Comparison of ENCODE assay signal across 24 cellular contexts in the genomic region with DNA sequence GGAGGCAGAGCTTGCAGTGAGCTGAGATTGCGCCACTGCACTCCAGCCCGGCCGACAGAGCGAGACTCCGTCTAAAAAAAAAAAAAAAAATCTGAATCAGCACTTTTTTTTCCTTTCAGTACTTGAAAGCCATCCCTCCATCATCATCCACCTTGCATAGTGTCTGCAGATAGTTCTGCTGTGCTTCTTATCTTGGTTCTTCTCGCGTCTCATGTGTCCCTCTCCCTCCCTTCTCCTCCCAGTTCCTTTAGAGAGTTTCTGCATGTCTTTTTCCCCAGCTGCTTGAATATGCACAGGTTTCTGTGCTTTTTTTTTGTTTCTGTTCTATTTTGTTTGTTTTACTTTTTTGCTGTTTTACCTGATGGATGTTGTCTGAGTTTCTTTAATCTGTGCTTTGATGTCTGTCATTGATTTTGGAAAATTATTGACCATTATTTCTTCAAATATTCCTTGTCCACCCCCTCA. TPM values are rescaled to one million over a fixed set of nuclear protein-coding genes. Genes with fewer than 3 reads are reported as not detected.
DNase-seq lines count a peak whose midpoint lies in the region; ATAC-seq, FAIRE-seq and TF ChIP-seq lines count a peak whose summit lies in the region.
"Had no signal": no experiment of that assay in that cellular context is flagged by ENCODE, and none has a peak within 500 bp of the region (broad histone marks: within the 10 kb centered on the region; RNA-seq: fewer than 3 reads in every experiment).

No MANE protein-coding gene starts in this region.

- in situ Hi-C loops in ACHN (cut with HindIII; ENCODE audit: low pct_ligation_motif_present, low pct_unique_long_range_greater_than_20kb, low sequenced_read_pairs) (no loop called here), IMR-90 (cut with MboI; ENCODE audit: low sequenced_read_pairs) (no loop called here), K562 (cut with MboI) (no loop called here)

- TF ChIP-seq CTCF in A549 (IDR thresholded peaks at IDR 0.05) (no peak), IMR-90 (conservative IDR thresholded peaks at IDR 0.05; ENCODE audit: low read depth, low read length) (no peak), K562 (IDR thresholded peaks at IDR 0.05 in 2 of 3, conservative IDR thresholded peaks at IDR 0.05 in 1 of 3; ENCODE audit: insufficient read depth in 2 of 3, low read depth in 1 of 3, low read length in 3 of 3) (no peak)

- no peaks in the 10 kb centered on the region; the same call in 1 of the 2 replicates for H3K9me1 ChIP-seq in IMR-90 (ENCODE audit: insufficient read depth, low read length)
- H3K9me1 ChIP-seq in K562 (ENCODE audit: control insufficient read depth, insufficient read depth, low read length): no peaks in the 10 kb centered on the region

- H3K4ac ChIP-seq in IMR-90 (ENCODE audit: low read depth, low read length): no peak overlapping the region

- intact Hi-C loops in IMR-90 (cut with micrococcal nuclease): no loop called here
- intact Hi-C loops in K562 (cut with micrococcal nuclease): no loop called here

- CTCF ChIA-PET in A549 (lab: Yijun Ruan, JAX): interaction anchor here (1.1 to 1.6 kb wide), 4 partner anchors 12 to 419 kb away, joined by 3 to 5 read pairs (median 4); no protein-coding TSS in a partner anchor
- CTCF ChIA-PET in IMR-90 (lab: Yijun Ruan, JAX): interaction anchor here (0.6 to 1.7 kb wide), 2 partner anchors 92 to 96 kb away, joined by 3 to 4 read pairs; no protein-coding TSS in a partner anchor
- CTCF ChIA-PET in K562 (lab: Yijun Ruan, JAX; ENCODE audit: low intra/inter-chr PET ratio): no interaction called here

- H2BK15ac ChIP-seq in IMR-90 (ENCODE audit: low read depth, low read length): no peak overlapping the region

- H2BK5ac ChIP-seq in IMR-90 (ENCODE audit: low read depth, low read length, poor library complexity, severe bottlenecking): no peak overlapping the region

- no peak overlapping the region for H2AK9ac ChIP-seq in IMR-90 (replicated peaks; ENCODE audit: low read depth, low read length, poor library complexity)

- no peak overlapping the region for H4K91ac ChIP-seq in IMR-90 (ENCODE audit: insufficient read depth, low read depth, low read length)

- 36% methylated on average over 7 of the region's 7 CpGs for WGBS in A549 (ENCODE audit: missing lambda C conversion rate)
- 80% methylated on average over 2 of the region's 7 CpGs; no CpG with 5 or more reads in 1 of the 2 experiments for WGBS in IMR-90 (ENCODE audit: extremely low coverage in 2 of 2, insufficient read length in 1 of 2), 2 experiments
- WGBS in K562 (ENCODE audit: insufficient coverage, low coverage, missing lambda C conversion rate): 3% methylated on average over 6 of the region's 7 CpGs

- no peak overlapping the region for H3K56ac ChIP-seq in IMR-90 (ENCODE audit: extremely low read depth, insufficient read depth, low read length)

- H4K20me1 ChIP-seq in IMR-90 (ENCODE audit: insufficient read depth, low read length): peaks cover under 1% of the 10 kb centered on the region; the same call in 1 of the 2 replicates
- H4K20me1 ChIP-seq in K562 (replicated peaks; ENCODE audit: control insufficient read depth, insufficient read depth, low read length): no peaks in the 10 kb centered on the region

- no peak overlapping the region for H4K5ac ChIP-seq in IMR-90 (ENCODE audit: low read depth, low read length)

- TF ChIP-seq RAD21 in A549 (conservative IDR thresholded peaks at IDR 0.05 in 1 of 2, IDR thresholded peaks at IDR 0.05 in 1 of 2): no peak
- no peak for TF ChIP-seq RAD21 in IMR-90 (IDR thresholded peaks at IDR 0.05; ENCODE audit: low read length)
- no peak for TF ChIP-seq RAD21 in K562 (CRISPR knock-in tag; conservative IDR thresholded peaks at IDR 0.05 in 1 of 2, IDR thresholded peaks at IDR 0.05 in 1 of 2)

- H3K23ac ChIP-seq in IMR-90 (ENCODE audit: low read depth, low read length): no peak overlapping the region

- H2BK120ac ChIP-seq in IMR-90 (ENCODE audit: low read depth, low read length): no peak overlapping the region

- H4K8ac ChIP-seq in IMR-90 (ENCODE audit: low read depth in 2 of 2, low read length in 2 of 2): no peak overlapping the region

- peak in 1 of 2 experiments; percentile 54 for DNase-seq in A549 (ENCODE audit: low read depth in 1 of 2, low spot score in 1 of 2)
- peak; percentile 24 for DNase-seq in ACHN
- no peak for DNase-seq in IMR-90
- DNase-seq in K562 (ENCODE audit: extremely low read depth in 1 of 4, low spot score in 3 of 4): peak in 1 of 4 experiments; percentile 42
- no peak for DNase-seq in COLO668 (lab: John Stamatoyannopoulos, UW; ENCODE audit: unreplicated experiment)
- no peak for DNase-seq in NOMO-1 (lab: John Stamatoyannopoulos, UW; ENCODE audit: unreplicated experiment in 2 of 2)
- DNase-seq: Calu3; CD4-positive, alpha-beta memory T cell; EL; H9; Kasumi-1; MG63; NCI-H1417 treated with DMSO at 0.1 percent for 48 hours; NCI-H187 treated with DMSO at 0.1 percent for 48 hours; NCI-H2107; NCI-H2227 treated with DMSO at 0.1 percent for 48 hours; NCI-H524; NCI-H774; NK-92 treated with Interleukin-12 subunit alpha and Interleukin-12 subunit beta, amount 100 ng/mL, for 24 hours; Peyer's patch; T-helper 1 cell had no signal

- peaks cover 13% of the 10 kb centered on the region for H3K27me3 ChIP-seq in IMR-90 (ENCODE audit: control insufficient read depth, insufficient read depth, low read length)
- H3K27me3 ChIP-seq in K562 (ENCODE audit: control insufficient read depth in 2 of 2, insufficient read depth in 2 of 2, low read length in 2 of 2): peaks cover 4 to 13% of the 10 kb centered on the region in 2 experiments; a peak in 4 of 5 replicates

- TF ChIP-seq POLR2A in A549 (IDR thresholded peaks at IDR 0.05; ENCODE audit: low read length) (no peak), IMR-90 (IDR thresholded peaks at IDR 0.05; ENCODE audit: low read depth, low read length) (no peak), K562 (conservative IDR thresholded peaks at IDR 0.05) (no peak)

- H3K18ac ChIP-seq in IMR-90 (ENCODE audit: low read depth, low read length): no peak overlapping the region

- H3K79me1 ChIP-seq in IMR-90 (ENCODE audit: low read depth in 1 of 2, low read length in 2 of 2): peaks cover under 1% of the 10 kb centered on the region in 2 experiments; a peak in 3 of 4 replicates

- H3K79me2 ChIP-seq in K562 (ENCODE audit: control insufficient read depth, insufficient read depth, low read length): peaks cover 2% of the 10 kb centered on the region; the same call in 1 of the 3 replicates

- H3K36me3 ChIP-seq in IMR-90 (ENCODE audit: control insufficient read depth, insufficient read depth, low read length): no peaks in the 10 kb centered on the region
- no peaks in the 10 kb centered on the region for H3K36me3 ChIP-seq in K562 (ENCODE audit: control insufficient read depth, insufficient read depth, low read length)
- H3K36me3 ChIP-seq: BLaER1 treated with 17β-estradiol and CSF1 and Interleukin-3, amounts not matched to agents 10 nM and 100 nM; MG63; Peyer's patch; SJSA1 had no signal

- H2AFZ ChIP-seq in IMR-90 (replicated peaks; ENCODE audit: low read length, poor library complexity) (no peak overlapping the region), K562 (ENCODE audit: low read depth, low read length) (no peak overlapping the region)

- H3K27ac ChIP-seq in A549 (no peak overlapping the region), IMR-90 (ENCODE audit: insufficient read depth, low read length) (no peak overlapping the region), K562 (ENCODE audit: extremely low read depth, low read depth, low read length) (no peak overlapping the region)
- H3K27ac ChIP-seq: BLaER1 treated with 17β-estradiol and CSF1 and Interleukin-3, amounts not matched to agents 10 nM and 100 nM; Peyer's patch; SJSA1 had no signal

- dilution Hi-C loops in IMR-90 (cut with HindIII; ENCODE audit: low sequenced_read_pairs, unreplicated experiment): no loop called here

- TF ChIP-seq EP300 in A549 (IDR thresholded peaks at IDR 0.05) (no peak), K562 (IDR thresholded peaks at IDR 0.05; ENCODE audit: low read length) (no peak)

- no peak overlapping the region for H3K14ac ChIP-seq in IMR-90 (replicated peaks; ENCODE audit: low read depth, low read length)

- POLR2A ChIA-PET in A549 (lab: Yijun Ruan, JAX) (no interaction called here), IMR-90 (lab: Charles Lee; ENCODE audit: unreplicated experiment) (no interaction called here), K562 (lab: Yijun Ruan, JAX) (interaction anchor here (1.1 to 1.5 kb wide), 3 partner anchors 14 to 24 kb away, joined by 3 to 5 read pairs (median 4); no protein-coding TSS in a partner anchor)

- ATAC-seq in A549 (no peak), IMR-90 (ENCODE audit: low read depth) (no peak), K562 (no peak), GM21526 (IDR thresholded peaks at IDR 0.05; ENCODE audit: low FRiP score, unreplicated experiment) (no peak)

- FAIRE-seq in A549 (lab: Jason Lieb, UNC) (no peak), K562 (lab: Jason Lieb, UNC) (peak; percentile 73)

- H3K4me3 ChIP-seq in A549: no peak overlapping the region
- no peak overlapping the region for H3K4me3 ChIP-seq in IMR-90 (ENCODE audit: insufficient read depth, low read depth, low read length)
- no peak overlapping the region for H3K4me3 ChIP-seq in K562
- H3K4me3 ChIP-seq: BLaER1 treated with 17β-estradiol and CSF1 and Interleukin-3, amounts not matched to agents 10 nM and 100 nM; MG63; Peyer's patch; SJSA1 had no signal

- no peak overlapping the region for H2AK5ac ChIP-seq in IMR-90 (ENCODE audit: low read depth, low read length)

- BruUV-seq in IMR-90 (replicated peaks; lab: Mats Ljungman, UMichigan): no TSS peak
- no TSS peak for BruUV-seq in K562 (replicated peaks; lab: Mats Ljungman, UMichigan)

- H3K9me3 ChIP-seq in A549 (peaks cover 12% of the 10 kb centered on the region; the same call in 2 of the 3 replicates), IMR-90 (ENCODE audit: control insufficient read depth, insufficient read depth, low read length) (peaks cover 7% of the 10 kb centered on the region), K562 (replicated peaks; ENCODE audit: control insufficient read depth, insufficient read depth, low read depth, low read length) (peaks cover 14% of the 10 kb centered on the region; the same call in 1 of the 2 replicates)
- H3K9me3 ChIP-seq: Peyer's patch had no signal

- H2BK20ac ChIP-seq in IMR-90 (ENCODE audit: low read depth, low read length): no peak overlapping the region

- H3K4me1 ChIP-seq in A549 (peaks cover 7% of the 10 kb centered on the region; the same call in 1 of the 3 replicates), IMR-90 (ENCODE audit: control insufficient read depth, insufficient read depth, low read length) (peaks cover 8% of the 10 kb centered on the region), K562 (replicated peaks in 1 of 2; ENCODE audit: control insufficient read depth in 2 of 2, insufficient read depth in 2 of 2, low read length in 2 of 2) (peaks cover under 1 to 29% of the 10 kb centered on the region in 2 experiments; a peak in 3 of 5 replicates)

- H3K9ac ChIP-seq in IMR-90 (ENCODE audit: low read depth, low read length) (no peak overlapping the region), K562 (ENCODE audit: insufficient read depth in 1 of 2, low read depth in 2 of 2, low read length in 2 of 2) (no peak overlapping the region)
- H3K9ac ChIP-seq: BLaER1 treated with 17β-estradiol and CSF1 and Interleukin-3, amounts not matched to agents 10 nM and 100 nM had no signal

- H3K4me2 ChIP-seq in A549 (no peak overlapping the region), IMR-90 (ENCODE audit: low read depth, low read length) (no peak overlapping the region), K562 (ENCODE audit: insufficient read depth, low read length) (no peak overlapping the region)
- H3K4me2 ChIP-seq: BLaER1 treated with 17β-estradiol and CSF1 and Interleukin-3, amounts not matched to agents 10 nM and 100 nM had no signal

RNA-seq across cellular contexts. Expression of gene COL18A1, which starts 3.9 kb away (rescaled TPM):
- polyA plus RNA-seq in A549 (2011; rRNA removed): 17.3 and 19.0 TPM in 2 replicates
- polyA plus RNA-seq in A549 (2012; cell fraction: cytosol; rRNA removed): 47.3 and 74.4 TPM in 2 replicates
- 362 and 470 TPM in 2 replicates for polyA plus RNA-seq in A549 (2012; cell fraction: nucleus; rRNA removed)
- polyA plus RNA-seq in A549 (2017; fragmentation: RNase III; extraction: RNeasy Plus Mini Kit Qiagen cat#74134 plus additional on column Dnase treatment): 76.7 to 89.7 TPM (median 88.4 TPM) in 3 replicates
- polyA minus RNA-seq in A549 (2011; rRNA and poly(A)+ RNA removed): 8.7 and 14.0 TPM in 2 replicates
- total RNA-seq in IMR-90 (2012; rRNA removed): 4.3 and 6.7 TPM in 2 replicates
- 46.7 and 52.6 TPM in 2 replicates for polyA plus RNA-seq in IMR-90 (2012; rRNA removed)
- 66.0 and 124 TPM in 2 replicates for polyA plus RNA-seq in IMR-90 (2012; cell fraction: cytosol; rRNA removed)
- 136 and 394 TPM in 2 replicates for polyA plus RNA-seq in IMR-90 (2012; cell fraction: nucleus; rRNA removed; ENCODE audit: low replicate concordance)
- total RNA-seq in K562 (2011; cell fraction: chromatin; rRNA removed; ENCODE audit: low replicate concordance): 18.2 and 47.1 TPM in 2 replicates
- total RNA-seq in K562 (2011; cell fraction: nucleolus; rRNA removed): 42.8 and 53.0 TPM in 2 replicates
- 26.1 and 28.1 TPM in 2 replicates for total RNA-seq in K562 (2011; cell fraction: nucleoplasm; rRNA removed)
- total RNA-seq in K562 (2014; rRNA removed): 12.0 and 16.1 TPM in 2 replicates
- total RNA-seq in K562 (2014; rRNA removed; fragmentation: Illumina TruSeq; extraction: Trizol): 0.54 and 1.1 TPM in 2 replicates
- total RNA-seq in K562 (2015; rRNA removed; fragmentation: Illumina TruSeq; extraction: Trizol): 1.6 and 2.3 TPM in 2 replicates
- total RNA-seq in K562 (2021): 16.1 and 16.4 TPM in 2 replicates
- polyA plus RNA-seq in K562 (2011; rRNA removed): 4.9 and 16.8 TPM in 2 replicates
- polyA plus RNA-seq in K562 (2011; cell fraction: cytosol; rRNA removed): 23.2 and 39.2 TPM in 2 replicates
- 67.4 and 83.8 TPM in 2 replicates for polyA plus RNA-seq in K562 (2011; cell fraction: nucleus; rRNA removed)
- 6.2 and 11.5 TPM in 2 replicates for polyA plus RNA-seq in K562 (2012)
- 2.0 and 5.5 TPM in 2 replicates for polyA plus RNA-seq in K562 (2014; fragmentation: Illumina TruSeq; extraction: Trizol)
- under 1 TPM; 0.14 to 0.25 TPM for polyA plus RNA-seq in K562 (2014; fragmentation: Nextera tagmentation; extraction: Ambion mirVana)
- polyA plus RNA-seq in K562 (2014; rRNA removed): 7.8 and 11.8 TPM in 2 replicates
- 2.9 and 3.3 TPM in 2 replicates for polyA minus RNA-seq in K562 (2011; rRNA and poly(A)+ RNA removed)
- 11.5 and 49.2 TPM in 2 replicates for polyA minus RNA-seq in K562 (2011; cell fraction: cytosol; rRNA and poly(A)+ RNA removed)
- polyA minus RNA-seq in K562 (2011; cell fraction: nucleus; rRNA and poly(A)+ RNA removed): 11.6 and 22.0 TPM in 2 replicates

Comparison
In these comparisons a context has a peak if more than half of its experiments do, and no peak if none do; other contexts are left out.
1. Of the 35 proteins assayed by ChIP-seq in both K562 and A549: peak only in K562: EHMT2; only in A549: none; in both: MAFK; in neither: 32; mixed calls (peak in some experiments, not most) for 1.